ENCODE assay signal across 10 cellular contexts in genomic region chr3:12830785-12831581, GRCh38. TPM values are rescaled to one million over a fixed set of nuclear protein-coding genes. Genes with fewer than 3 reads are reported as not detected.
DNase-seq lines count a peak whose midpoint lies in the region; ATAC-seq and TF ChIP-seq lines count a peak whose summit lies in the region.
"Had no signal": no experiment of that assay in that cellular context is flagged by ENCODE, and none has a peak within 500 bp of the region (broad histone marks: within the 10 kb centered on the region; RNA-seq: fewer than 3 reads in every experiment).

No MANE protein-coding gene starts in this region.

- TF ChIP-seq CTCF in foreskin fibroblast (IDR thresholded peaks at IDR 0.05; ENCODE audit: low read depth, low read length) (peak; percentile 4), mucosa of descending colon (IDR thresholded peaks at IDR 0.05) (no peak)

- H3K4me1 ChIP-seq in mucosa of descending colon (ENCODE audit: low read depth): no peaks in the 10 kb centered on the region

- ATAC-seq in SK-N-SH treated with all-trans-retinoic acid at 6 μM for 48 hours (peak; percentile 28), HG02571 (IDR thresholded peaks at IDR 0.05; ENCODE audit: unreplicated experiment) (no peak), mucosa of descending colon (no peak)

- intact Hi-C loops in mucosa of descending colon (cut with DNase I, micrococcal nuclease): no loop called here

- H3K36me3 ChIP-seq in mucosa of descending colon (ENCODE audit: low read depth): no peaks in the 10 kb centered on the region

- peak; percentile 33 for DNase-seq in stimulated activated CD4-positive, alpha-beta T cell treated with anti-CD3 and anti-CD28 coated beads, Interleukin-15, amount 100 ng/mL, for 24 hours
- no peak for DNase-seq in stimulated activated CD4-positive, alpha-beta T cell treated with anti-CD3 and anti-CD28 coated beads, Interleukin-12 subunit alpha, Interleukin-12 subunit beta, amount 100 ng/mL, for 4 hours
- DNase-seq in foreskin fibroblast: peak in 1 of 2 donors; percentile 43
- no peak for DNase-seq in T-helper 9 cell
- no peak for DNase-seq in iPS-NIHi11 (ENCODE audit: low spot score)
- DNase-seq in mucosa of descending colon: no peak

- no peaks in the 10 kb centered on the region for H3K9me3 ChIP-seq in mucosa of descending colon

- no peak overlapping the region for H3K4me3 ChIP-seq in foreskin fibroblast (ENCODE audit: low read depth in 1 of 2, low read length in 2 of 2)
- no peak overlapping the region for H3K4me3 ChIP-seq in mucosa of descending colon
- H3K4me3 ChIP-seq: coronary artery, hepatocyte had no signal

TF ChIP-seq in SK-N-SH treated with all-trans-retinoic acid at 6 μM for 48 hours, 23 proteins besides CTCF, POLR2A, EP300 and RAD21:
- no peak for TF ChIP-seq TOX (CRISPR knock-in tag; IDR thresholded peaks at IDR 0.05; ENCODE audit: borderline replicate concordance)
- no peak for TF ChIP-seq ZNF70 (CRISPR knock-in tag; IDR thresholded peaks at IDR 0.05)

RNA-seq across cellular contexts. Expression of gene RPL32, which starts 10.4 kb away (rescaled TPM):
- total RNA-seq in mucosa of descending colon: 1,000 to 10,000 TPM; 1,042 to 1,233 (median 1,185) TPM

RNA-seq across cellular contexts. Expression of gene CAND2, which starts 34.5 kb away (rescaled TPM):
- total RNA-seq in mucosa of descending colon: 10 to 100 TPM in 1 of 3 donors, 1 to 10 TPM in 2; 1.3 to 14.1 (median 1.4) TPM
